In the genomic region with DNA sequence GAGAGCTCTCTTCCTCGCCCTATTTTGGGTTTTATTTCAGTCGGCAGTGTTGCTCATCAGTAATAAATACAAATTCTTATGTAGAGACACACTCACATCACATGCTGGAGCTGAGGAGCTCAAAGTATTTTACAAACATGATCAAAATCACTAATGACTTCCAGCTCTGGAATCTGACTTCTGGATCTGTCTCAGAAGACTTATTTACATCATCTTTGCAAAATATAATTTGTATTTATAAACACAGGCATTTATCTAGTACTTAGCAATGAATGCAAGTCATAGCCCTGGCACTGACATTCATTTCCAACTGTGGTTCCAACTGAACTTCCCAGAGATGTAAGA, we compare ENCODE assay signal across 16 cellular contexts.
DNase-seq lines count a peak whose midpoint lies in the region; ATAC-seq and TF ChIP-seq lines count a peak whose summit lies in the region.
"Had no signal": no experiment of that assay in that cellular context is flagged by ENCODE, and none has a peak within 500 bp of the region (broad histone marks: within the 10 kb centered on the region; RNA-seq: fewer than 3 reads in every experiment).

No MANE protein-coding gene starts in this region.

- no peaks in the 10 kb centered on the region for H4K20me1 ChIP-seq in hepatocyte (ENCODE audit: insufficient read depth, poor library complexity, severe bottlenecking)

- H3K27ac ChIP-seq in left ventricle myocardium inferior (replicated peaks) (no peak overlapping the region), hepatocyte (no peak overlapping the region), upper lobe of right lung (peak overlapping the region; percentile 47), foreskin keratinocyte (no peak overlapping the region)
- H3K27ac ChIP-seq: HL-60, neutrophil had no signal

- H3K27me3 ChIP-seq in left ventricle myocardium inferior (ENCODE audit: low read depth) (no peaks in the 10 kb centered on the region), hepatocyte (no peaks in the 10 kb centered on the region), upper lobe of right lung (no peaks in the 10 kb centered on the region), foreskin keratinocyte (no peaks in the 10 kb centered on the region)
- H3K27me3 ChIP-seq: BE2C, neutrophil had no signal

- no peak for TF ChIP-seq CTCF in left ventricle myocardium inferior (IDR thresholded peaks at IDR 0.05; ENCODE audit: borderline replicate concordance)
- TF ChIP-seq CTCF in hepatocyte (IDR thresholded peaks at IDR 0.05; ENCODE audit: poor library complexity): no peak
- no peak for TF ChIP-seq CTCF in upper lobe of right lung (IDR thresholded peaks at IDR 0.05)
- TF ChIP-seq CTCF in foreskin keratinocyte (conservative IDR thresholded peaks at IDR 0.05): no peak

- WGBS in hepatocyte (ENCODE audit: low lambda C conversion rate, missing lambda C conversion rate): 68% methylated on average over 2 of the region's 2 CpGs

- H3K36me3 ChIP-seq in left ventricle myocardium inferior (no peaks in the 10 kb centered on the region), hepatocyte (replicated peaks; ENCODE audit: insufficient read depth, low read depth) (no peaks in the 10 kb centered on the region), upper lobe of right lung (no peaks in the 10 kb centered on the region)
- H3K36me3 ChIP-seq: BE2C, neutrophil had no signal

- no peaks in the 10 kb centered on the region for H3K9me2 ChIP-seq in hepatocyte (replicated peaks; ENCODE audit: insufficient read depth)

- DNase-seq in left ventricle myocardium inferior (no peak), cardiac septum (ENCODE audit: low spot score) (no peak), astrocyte of the hippocampus (ENCODE audit: low read depth, low spot score) (peak; percentile 22), hepatocyte (ENCODE audit: low spot score) (no peak), upper lobe of right lung (no peak), CD1c-positive myeloid dendritic cell (ENCODE audit: extremely low spot score) (no peak), NCI-H2029 (lab: John Stamatoyannopoulos, UW) (no peak), foreskin keratinocyte (no peak)
- DNase-seq: activated CD4-positive, alpha-beta T cell treated with anti-CD3 and anti-CD28 coated beads for 36 hours; BE2C; DMS79 treated with DMSO at 0.1 percent for 48 hours; effector memory CD8-positive, alpha-beta T cell; stimulated activated CD4-positive, alpha-beta T cell treated with anti-CD3 and anti-CD28 coated beads, Interleukin-15, amount 100 ng/mL, for 24 hours had no signal

- H3K79me2 ChIP-seq in hepatocyte: no peaks in the 10 kb centered on the region

- ATAC-seq in upper lobe of right lung (no peak), foreskin keratinocyte (no peak)
- ATAC-seq: activated CD4-positive, alpha-beta T cell treated with anti-CD3 and anti-CD28 coated beads for 36 hours; effector memory CD8-positive, alpha-beta T cell; GM23338 had no signal

- H3K9me3 ChIP-seq in left ventricle myocardium inferior (replicated peaks): no peaks in the 10 kb centered on the region
- no peaks in the 10 kb centered on the region for H3K9me3 ChIP-seq in hepatocyte (ENCODE audit: low read depth)
- no peaks in the 10 kb centered on the region for H3K9me3 ChIP-seq in upper lobe of right lung
- H3K9me3 ChIP-seq: BE2C, neutrophil had no signal

- intact Hi-C loops in left ventricle myocardium inferior (cut with micrococcal nuclease) (no loop called here), cardiac septum (cut with DNase I) (no loop called here), upper lobe of right lung (cut with DNase I) (no loop called here)

- H3K4me1 ChIP-seq in left ventricle myocardium inferior: peaks cover 11% of the 10 kb centered on the region
- H3K4me1 ChIP-seq in hepatocyte (ENCODE audit: insufficient read depth): no peaks in the 10 kb centered on the region
- peaks cover 5% of the 10 kb centered on the region for H3K4me1 ChIP-seq in upper lobe of right lung
- H3K4me1 ChIP-seq in foreskin keratinocyte: no peaks in the 10 kb centered on the region
- H3K4me1 ChIP-seq: BE2C had no signal

- no peak overlapping the region for H2AFZ ChIP-seq in hepatocyte
- H2AFZ ChIP-seq: GM23338 had no signal

- H3K4me3 ChIP-seq in left ventricle myocardium inferior (peak overlapping the region; percentile 36), hepatocyte (no peak overlapping the region), upper lobe of right lung (peak overlapping the region; percentile 16)
- H3K4me3 ChIP-seq: GM23338 had no signal

- peak overlapping the region; percentile 4 for H3K4me2 ChIP-seq in hepatocyte
- H3K4me2 ChIP-seq: GM23338 had no signal
